In genomic region chr13:48508001-48508400, GRCh38 we compare ENCODE assay signal across 21 cellular contexts.
"Had no signal": no experiment of that assay in that cellular context is flagged by ENCODE, and none has a peak within 500 bp of the region (broad histone marks: within the 10 kb centered on the region; RNA-seq: fewer than 3 reads in every experiment).

No MANE protein-coding gene starts in this region.

- H3K4me3 ChIP-seq: colonic mucosa, esophagus muscularis mucosa, mucosa of descending colon, transverse colon had no signal

- H3K9me3 ChIP-seq: colonic mucosa, esophagus muscularis mucosa, mucosa of descending colon, transverse colon had no signal

- H3K27ac ChIP-seq: colonic mucosa, transverse colon had no signal

- ATAC-seq: activated CD8-positive, alpha-beta T cell treated with anti-CD3 and anti-CD28 coated beads, Interleukin-2, amount 10 ng/mL, durations not matched to agents 7 days and 5 days; activated naive CD8-positive, alpha-beta T cell treated with anti-CD3 and anti-CD28 coated beads, Interleukin-2, amount 50 U/mL, for 24 hours; left lobe of liver; mucosa of descending colon; stimulated activated naive CD8-positive, alpha-beta T cell treated with anti-CD3 and anti-CD28 coated beads, Interleukin-15, Interleukin-2, amounts not matched to agents 100 U/mL and 50 U/mL, for 24 hours had no signal

- DNase-seq: activated CD4-positive, alpha-beta T cell treated with anti-CD3 and anti-CD28 coated beads, Interleukin-2, amount 10 ng/mL, durations not matched to agents 7 days and 5 days; activated CD4-positive, CD25-positive, alpha-beta regulatory T cell; activated CD8-positive, alpha-beta T cell treated with anti-CD3 and anti-CD28 coated beads, Interleukin-2, amount 10 ng/mL, durations not matched to agents 7 days and 5 days; activated naive CD4-positive, alpha-beta T cell treated with anti-CD3 and anti-CD28 coated beads for 36 hours; activated naive CD8-positive, alpha-beta T cell treated with anti-CD3 and anti-CD28 coated beads, Interleukin-2, amount 50 U/mL, for 24 hours; activated T-cell treated with anti-CD3 and anti-CD28 coated beads, Interleukin-2, amount 50 U/mL, for 24 hours; anterior cingulate cortex; colonic mucosa; glutamatergic neuron; kidney; mucosa of descending colon; naive B cell; retina; stimulated activated CD4-positive, alpha-beta T cell treated with anti-CD3 and anti-CD28 coated beads, Interleukin-12 subunit alpha, Interleukin-12 subunit beta, amount 100 ng/mL, for 4 hours; stimulated activated CD4-positive, alpha-beta T cell treated with anti-CD3 and anti-CD28 coated beads, Interleukin-1b, Interleukin-23, amount 100 ng/mL, for 48 hours; stimulated activated naive CD8-positive, alpha-beta T cell treated with anti-CD3 and anti-CD28 coated beads, Interleukin-15, Interleukin-2, amounts not matched to agents 100 U/mL and 50 U/mL, for 24 hours; T-helper 1 cell; T-helper 9 cell; transverse colon had no signal

- H3K36me3 ChIP-seq: colonic mucosa, transverse colon had no signal

- H3K27me3 ChIP-seq: colonic mucosa, esophagus muscularis mucosa, transverse colon had no signal

- H3K4me1 ChIP-seq: colonic mucosa had no signal
